Comparison of ENCODE assay signal across 8 cellular contexts in genomic region chr1:176206006-176206960, GRCh38. TPM values are rescaled to one million over a fixed set of nuclear protein-coding genes. Genes with fewer than 3 reads are reported as not detected.
A peak's percentile ranks its signal among the peaks of the same experiment; 100 is the strongest.
DNase-seq lines count a peak whose midpoint lies in the region; ATAC-seq and TF ChIP-seq lines count a peak whose summit lies in the region.

No MANE protein-coding gene starts in this region.

- H3K36me3 ChIP-seq in HCT116 (ENCODE audit: control insufficient read depth in 1 of 2, insufficient read depth in 2 of 2, low read length in 2 of 2): no peaks in the 10 kb centered on the region
- no peaks in the 10 kb centered on the region for H3K36me3 ChIP-seq in mucosa of descending colon (ENCODE audit: low read depth)
- H3K36me3 ChIP-seq in stomach: no peaks in the 10 kb centered on the region

- BruUV-seq in HCT116 (replicated peaks; lab: Mats Ljungman, UMichigan): TSS peak; percentile 76

- RAD21 ChIA-PET in HCT116 (lab: Charles Lee; ENCODE audit: low non-redundant PET in 1 of 2, low total read pairs in 2 of 2, uncharacterized antibody in 2 of 2, unreplicated experiment in 2 of 2): no interaction called here

- no peaks in the 10 kb centered on the region for H3K9me3 ChIP-seq in HCT116 (ENCODE audit: control insufficient read depth in 1 of 2, insufficient read depth in 1 of 2, low read depth in 1 of 2, low read length in 2 of 2)
- H3K9me3 ChIP-seq in mucosa of descending colon: no peaks in the 10 kb centered on the region
- H3K9me3 ChIP-seq in stomach: no peaks in the 10 kb centered on the region

- H2AFZ ChIP-seq in HCT116 (ENCODE audit: low read depth, low read length, poor library complexity, severe bottlenecking): no peak overlapping the region

- 0 to 1% (median 0%) methylated on average over 15 to 58 of the region's 58 CpGs for WGBS in stomach, 5 donors

- H3K4me3 ChIP-seq in HCT116 (replicated peaks in 1 of 2; ENCODE audit: low read depth in 1 of 2, low read length in 2 of 2) (peak overlapping the region; percentile 73 to 93), mucosa of descending colon (peak overlapping the region; percentile 79), stomach (peak overlapping the region; percentile 73 to 86 (median 82))

- H3K36me3 Mint-ChIP-seq in activated CD4-positive, alpha-beta T cell treated with anti-CD3 and anti-CD28 coated beads for 36 hours (ENCODE audit: low read depth): peaks cover 22% of the 10 kb centered on the region
- peaks cover 15% of the 10 kb centered on the region for H3K36me3 Mint-ChIP-seq in activated CD4-positive, alpha-beta memory T cell treated with anti-CD3 and anti-CD28 coated beads for 36 hours

- H3K27me3 Mint-ChIP-seq in activated CD4-positive, alpha-beta T cell treated with anti-CD3 and anti-CD28 coated beads for 36 hours: no peaks in the 10 kb centered on the region
- H3K27me3 Mint-ChIP-seq in activated CD4-positive, alpha-beta memory T cell treated with anti-CD3 and anti-CD28 coated beads for 36 hours: no peaks in the 10 kb centered on the region

- TF ChIP-seq CTCF in HCT116 (IDR thresholded peaks at IDR 0.05 in 2 of 3, conservative IDR thresholded peaks at IDR 0.05 in 1 of 3; ENCODE audit: borderline replicate concordance in 1 of 3, insufficient read depth in 1 of 3, low read depth in 2 of 3, low read length in 2 of 3): no peak
- no peak for TF ChIP-seq CTCF in mucosa of descending colon (IDR thresholded peaks at IDR 0.05)
- TF ChIP-seq CTCF in stomach (IDR thresholded peaks at IDR 0.05): no peak

- no peak for TF ChIP-seq EP300 in stomach (IDR thresholded peaks at IDR 0.05)

- peak overlapping the region; percentile 98 for H3K4me3 Mint-ChIP-seq in activated CD4-positive, alpha-beta T cell treated with anti-CD3 and anti-CD28 coated beads for 36 hours
- peak overlapping the region; percentile 97 for H3K4me3 Mint-ChIP-seq in activated CD4-positive, alpha-beta memory T cell treated with anti-CD3 and anti-CD28 coated beads for 36 hours

- peaks cover 32% of the 10 kb centered on the region for H3K4me1 Mint-ChIP-seq in activated CD4-positive, alpha-beta T cell treated with anti-CD3 and anti-CD28 coated beads for 36 hours
- peaks cover 30% of the 10 kb centered on the region for H3K4me1 Mint-ChIP-seq in activated CD4-positive, alpha-beta memory T cell treated with anti-CD3 and anti-CD28 coated beads for 36 hours (ENCODE audit: low read depth)

- no peaks in the 10 kb centered on the region for H3K9me3 Mint-ChIP-seq in activated CD4-positive, alpha-beta T cell treated with anti-CD3 and anti-CD28 coated beads for 36 hours (ENCODE audit: low read depth)
- no peaks in the 10 kb centered on the region for H3K9me3 Mint-ChIP-seq in activated CD4-positive, alpha-beta memory T cell treated with anti-CD3 and anti-CD28 coated beads for 36 hours

- peaks cover 66% of the 10 kb centered on the region for H3K79me2 ChIP-seq in HCT116 (ENCODE audit: insufficient read depth, low read length)

- POLR2A ChIA-PET in activated CD4-positive, alpha-beta T cell treated with anti-CD3 and anti-CD28 coated beads for 36 hours (lab: Charles Lee): interaction anchor here (1.0 kb wide), 1 partner anchor 46 kb away, joined by 5 read pairs; no protein-coding TSS in a partner anchor
- POLR2A ChIA-PET in HCT116 (lab: Charles Lee): no interaction called here
- POLR2A ChIA-PET in activated CD4-positive, alpha-beta memory T cell treated with anti-CD3 and anti-CD28 coated beads for 36 hours (lab: Charles Lee): interaction anchor here (1.0 to 1.4 kb wide), 3 partner anchors 27 to 46 kb away, joined by 3 read pairs; no protein-coding TSS in a partner anchor

- peak; percentile 63 for DNase-seq in activated CD4-positive, alpha-beta T cell treated with anti-CD3 and anti-CD28 coated beads for 36 hours
- DNase-seq in activated CD4-positive, alpha-beta T cell treated with anti-CD3 and anti-CD28 coated beads for 48 hours: no peak
- no peak for DNase-seq in HCT116 (ENCODE audit: low read depth, low spot score)
- peak; percentile 54 for DNase-seq in M059J (ENCODE audit: low read depth)
- peak; percentile 59 for DNase-seq in activated CD4-positive, alpha-beta memory T cell treated with anti-CD3 and anti-CD28 coated beads for 36 hours
- DNase-seq in epithelial cell of prostate (ENCODE audit: low read depth, low spot score): no peak
- peak in 2 of 3 donors; percentile 65 to 70 for DNase-seq in mucosa of descending colon
- peak; percentile 40 for DNase-seq in stomach

- H3K4me1 ChIP-seq in HCT116 (ENCODE audit: control insufficient read depth in 1 of 2, insufficient read depth in 2 of 2, low read length in 2 of 2): peaks cover 6 to 19% of the 10 kb centered on the region in 2 experiments; a peak in 3 of 4 replicates
- peaks cover 14% of the 10 kb centered on the region for H3K4me1 ChIP-seq in mucosa of descending colon (ENCODE audit: low read depth)
- peaks cover 29 to 68% (median 36%) of the 10 kb centered on the region in 4 donors for H3K4me1 ChIP-seq in stomach

- no peaks in the 10 kb centered on the region for H3K9me2 ChIP-seq in HCT116 (ENCODE audit: insufficient read depth)

- TF ChIP-seq POLR2A in HCT116 (IDR thresholded peaks at IDR 0.05; ENCODE audit: borderline replicate concordance, extremely low read depth, insufficient read depth, insufficient read length): no peak
- TF ChIP-seq POLR2A in stomach (IDR thresholded peaks at IDR 0.05): no peak

- TF ChIP-seq RAD21 in HCT116 (IDR thresholded peaks at IDR 0.05; ENCODE audit: low read depth): no peak

- peak; percentile 18 for ATAC-seq in activated CD4-positive, alpha-beta T cell treated with anti-CD3 and anti-CD28 coated beads for 36 hours
- peak; percentile 37 for ATAC-seq in HCT116
- peak; percentile 59 for ATAC-seq in mucosa of descending colon

- peak overlapping the region; percentile 100 for H3K27ac Mint-ChIP-seq in activated CD4-positive, alpha-beta T cell treated with anti-CD3 and anti-CD28 coated beads for 36 hours
- H3K27ac Mint-ChIP-seq in activated CD4-positive, alpha-beta memory T cell treated with anti-CD3 and anti-CD28 coated beads for 36 hours: peak overlapping the region; percentile 91

- peak overlapping the region; percentile 68 for H3K9ac ChIP-seq in HCT116 (ENCODE audit: low read length)

- peak overlapping the region; percentile 95 for H3K27ac ChIP-seq in HCT116 (ENCODE audit: low read depth, low read length)
- peak overlapping the region; percentile 94 for H3K27ac ChIP-seq in epithelial cell of prostate
- peak overlapping the region; percentile 97 to 98 (median 98) for H3K27ac ChIP-seq in stomach

- peak overlapping the region; percentile 78 for H3K4me2 ChIP-seq in HCT116 (ENCODE audit: low read length)

- H3K27me3 ChIP-seq in HCT116 (ENCODE audit: insufficient read depth, low read length) (no peaks in the 10 kb centered on the region), stomach (no peaks in the 10 kb centered on the region)

- H4K20me1 ChIP-seq in HCT116 (ENCODE audit: insufficient read depth): peaks cover 4% of the 10 kb centered on the region; the same call in 1 of the 2 replicates

- intact Hi-C loops in activated CD4-positive, alpha-beta T cell treated with anti-CD3 and anti-CD28 coated beads for 36 hours (cut with DNase I, micrococcal nuclease): loop anchor here (2.0 kb wide), 3 partner anchors 35 to 1013 kb away; partner anchors contain the start of gene KIAA0040 (in 1 of the 2)
- intact Hi-C loops in HCT116 (cut with micrococcal nuclease): no loop called here
- intact Hi-C loops in activated CD4-positive, alpha-beta memory T cell treated with anti-CD3 and anti-CD28 coated beads for 36 hours (cut with micrococcal nuclease): loop anchor here (2.0 to 10.0 kb wide), 5 partner anchors 89 to 1239 kb away; partner anchors contain the start of gene MRPS14
- intact Hi-C loops in mucosa of descending colon (cut with DNase I, micrococcal nuclease): no loop called here
- intact Hi-C loops in stomach (cut with DNase I; ENCODE audit: low total_unique reads): no loop called here

- CTCF ChIA-PET in activated CD4-positive, alpha-beta T cell treated with anti-CD3 and anti-CD28 coated beads for 36 hours (lab: Charles Lee): no interaction called here
- CTCF ChIA-PET in HCT116 (lab: Charles Lee): no interaction called here
- CTCF ChIA-PET in activated CD4-positive, alpha-beta memory T cell treated with anti-CD3 and anti-CD28 coated beads for 36 hours (lab: Charles Lee): no interaction called here

TF ChIP-seq in HCT116, 20 proteins besides CTCF, POLR2A, EP300 and RAD21:
- TF ChIP-seq ZFX (IDR thresholded peaks at IDR 0.05) (peak; percentile 94), CBX3 (IDR thresholded peaks at IDR 0.05; ENCODE audit: low read depth) (no peak)
TF ChIP-seq in HCT116: peak in this region for 1.

RNA-seq across cellular contexts. Expression of gene COP1, which starts 0.8 kb away (rescaled TPM):
- 10 to 100 TPM; 38.7 to 43.4 TPM for total RNA-seq in activated CD4-positive, alpha-beta T cell treated with anti-CD3 and anti-CD28 coated beads for 36 hours
- total RNA-seq in HCT116 (2021; ENCODE audit: unreplicated experiment): 33.1 TPM
- polyA plus RNA-seq in HCT116 (2012): 15.2 and 18.3 TPM in 2 replicates
- total RNA-seq in M059J (2014; rRNA removed; shearing (Covaris generic)): 42.6 and 46.1 TPM in 2 replicates
- 10 to 100 TPM; 34.2 to 34.7 TPM for total RNA-seq in activated CD4-positive, alpha-beta memory T cell treated with anti-CD3 and anti-CD28 coated beads for 36 hours
- total RNA-seq in mucosa of descending colon: 10 to 100 TPM; 51.5 to 51.9 (median 51.9) TPM
- total RNA-seq in stomach: 100 to 1,000 TPM in 1 of 5 donors, 10 to 100 TPM in 4; 37.3 to 127 (median 63.7) TPM
- polyA plus RNA-seq in stomach: 10 to 100 TPM; 36.2 to 48.9 (median 42.7) TPM

Comparison
In these comparisons a context has a peak if more than half of its experiments do, and no peak if none do; other contexts are left out.
1. DNase-seq: peak in activated CD4-positive, alpha-beta T cell treated with anti-CD3 and anti-CD28 coated beads for 36 hours (single experiment), M059J (single experiment), activated CD4-positive, alpha-beta memory T cell treated with anti-CD3 and anti-CD28 coated beads for 36 hours (single experiment), mucosa of descending colon (2 of 3) and stomach (single experiment); none in activated CD4-positive, alpha-beta T cell treated with anti-CD3 and anti-CD28 coated beads for 48 hours (single experiment), HCT116 (single experiment) and epithelial cell of prostate (single experiment).
2. intact Hi-C loops: an anchor here in activated CD4-positive, alpha-beta T cell treated with anti-CD3 and anti-CD28 coated beads for 36 hours (2.0 kb wide) and activated CD4-positive, alpha-beta memory T cell treated with anti-CD3 and anti-CD28 coated beads for 36 hours (2.0 to 10.0 kb wide); none called in HCT116, mucosa of descending colon and stomach.
3. Peak in every context shown above with its lines, with median percentiles within 50 percentile points of each other: ATAC-seq, H3K27ac ChIP-seq and H3K4me3 ChIP-seq.